In genomic region chr9:40991100-40991740, GRCh38 we compare ENCODE assay signal across 8 cellular contexts.
A peak's percentile ranks its signal among the peaks of the same experiment; 100 is the strongest.
DNase-seq lines count a peak whose midpoint lies in the region; FAIRE-seq and TF ChIP-seq lines count a peak whose summit lies in the region.
"Not testable (repeated sequence)": the region's sequence is repeated elsewhere in the genome, so short reads cannot be mapped to it uniquely, and the experiment has no call there.

No MANE protein-coding gene starts in this region.

- not testable (repeated sequence) for TF ChIP-seq POLR2A in NB4 (IDR thresholded peaks at IDR 0.05; ENCODE audit: extremely low read depth, insufficient read length)

- not testable (repeated sequence) for H3K79me2 ChIP-seq in ACC112 (ENCODE audit: control insufficient read depth, insufficient read depth, low read length, unreplicated experiment)

- DNase-seq in GM10266 (ENCODE audit: extremely low spot score) = peak; percentile 7
- not testable (repeated sequence) for DNase-seq in NB4 (ENCODE audit: low read depth); adipocyte (ENCODE audit: low read depth); iPS DF 6.9 (ENCODE audit: low read depth, low spot score); small intestine

- H2AFZ ChIP-seq in ACC112 (ENCODE audit: low read length, unreplicated experiment) = peak overlapping the region; percentile 92

- H3K27ac ChIP-seq in ACC112 (ENCODE audit: low read depth, low read length) (peak overlapping the region; percentile 70), mucosa of rectum (ENCODE audit: low read depth in 2 of 2, low read length in 2 of 2) (peak overlapping the region; percentile 89 to 95), small intestine (ENCODE audit: low read depth in 1 of 2, low read length in 1 of 2) (peak overlapping the region; percentile 96 to 98)
- not testable (repeated sequence) for H3K27ac ChIP-seq in iPS DF 6.9 (ENCODE audit: low read length)

- not testable (repeated sequence) for H3K27me3 ChIP-seq in ACC112 (ENCODE audit: insufficient read depth, low read length); adipocyte (replicated peaks; ENCODE audit: control insufficient read depth, insufficient read depth, low read length); endocrine pancreas (ENCODE audit: control insufficient read depth, insufficient read depth, low read length); iPS DF 6.9 (ENCODE audit: control insufficient read depth, insufficient read depth, low read length); mucosa of rectum (ENCODE audit: control insufficient read depth in 2 of 2, insufficient read depth in 2 of 2, low read length in 2 of 2); small intestine (ENCODE audit: control insufficient read depth in 2 of 2, insufficient read depth in 2 of 2, low read length in 2 of 2)

- no CpG with 5 or more reads among the region's 20 CpGs for WGBS in iPS DF 6.9 (ENCODE audit: insufficient coverage, insufficient read length)
- WGBS in small intestine, 3 donors = 46 to 53% (median 50%) methylated on average over 19 to 20 of the region's 20 CpGs

- H3K4me3 ChIP-seq in ACC112 (ENCODE audit: low read depth, low read length) = peak overlapping the region; percentile 86
- peak overlapping the region; percentile 69 for H3K4me3 ChIP-seq in NB4 (ENCODE audit: low read depth, low read length)
- peak overlapping the region; percentile 96 for H3K4me3 ChIP-seq in adipocyte (ENCODE audit: low read length)
- peak overlapping the region; percentile 74 for H3K4me3 ChIP-seq in endocrine pancreas (ENCODE audit: control insufficient read depth, insufficient read depth, low read length)
- peak overlapping the region; percentile 71; the same call in 1 of the 2 replicates for H3K4me3 ChIP-seq in iPS DF 6.9 (ENCODE audit: low read length)
- peak overlapping the region; percentile 91 to 95 for H3K4me3 ChIP-seq in mucosa of rectum (ENCODE audit: low read length in 2 of 2)
- H3K4me3 ChIP-seq in small intestine (ENCODE audit: low read depth in 1 of 2, low read length in 2 of 2) = peak overlapping the region; percentile 72 to 84

- not testable (repeated sequence) for H3K9me3 ChIP-seq in adipocyte (ENCODE audit: control insufficient read depth, low read length); endocrine pancreas (ENCODE audit: control insufficient read depth, low read length); iPS DF 6.9 (ENCODE audit: control insufficient read depth, insufficient read depth, low read length); mucosa of rectum (ENCODE audit: control insufficient read depth in 2 of 2, low read length in 2 of 2); small intestine (ENCODE audit: control insufficient read depth, low read depth)

- FAIRE-seq in small intestine (lab: Jason Lieb, UNC) = not testable (repeated sequence)

- not testable (repeated sequence) for H3K4me1 ChIP-seq in ACC112 (ENCODE audit: control insufficient read depth, insufficient read depth, low read length, unreplicated experiment); iPS DF 6.9 (ENCODE audit: control insufficient read depth, insufficient read depth, low read length); mucosa of rectum (ENCODE audit: control insufficient read depth in 2 of 2, insufficient read depth in 2 of 2, low read length in 2 of 2); small intestine (ENCODE audit: control insufficient read depth in 2 of 2, insufficient read depth in 1 of 2, low read depth in 1 of 2, low read length in 1 of 2)
- peaks cover 12% of the 10 kb centered on the region for H3K4me1 ChIP-seq in adipocyte (ENCODE audit: control insufficient read depth, insufficient read depth, low read length)
- peaks cover 16% of the 10 kb centered on the region for H3K4me1 ChIP-seq in endocrine pancreas (ENCODE audit: control insufficient read depth, insufficient read depth, low read length)

- H3K9ac ChIP-seq in adipocyte (ENCODE audit: low read length) (peak overlapping the region; percentile 99), endocrine pancreas (ENCODE audit: control insufficient read depth, insufficient read depth, low read length) (peak overlapping the region; percentile 97), mucosa of rectum (ENCODE audit: low read depth in 1 of 2, low read length in 2 of 2) (peak overlapping the region; percentile 97)

- not testable (repeated sequence) for H3K36me3 ChIP-seq in ACC112 (ENCODE audit: insufficient read depth, low read length); adipocyte (ENCODE audit: control insufficient read depth, insufficient read depth, low read length, severe bottlenecking); endocrine pancreas (ENCODE audit: control insufficient read depth, insufficient read depth, low read length); iPS DF 6.9 (ENCODE audit: control insufficient read depth, insufficient read depth, low read length); mucosa of rectum (ENCODE audit: control insufficient read depth in 2 of 2, insufficient read depth in 2 of 2, low read length in 2 of 2); small intestine (ENCODE audit: control insufficient read depth in 2 of 2, insufficient read depth in 2 of 2, low read length in 2 of 2)

- not testable (repeated sequence) for TF ChIP-seq CTCF in GM10266 (IDR thresholded peaks at IDR 0.05; ENCODE audit: control insufficient read depth, insufficient read depth, low read depth, missing control alignments); NB4 (IDR thresholded peaks at IDR 0.05; ENCODE audit: low read depth, low read length)
